In the genomic region with DNA sequence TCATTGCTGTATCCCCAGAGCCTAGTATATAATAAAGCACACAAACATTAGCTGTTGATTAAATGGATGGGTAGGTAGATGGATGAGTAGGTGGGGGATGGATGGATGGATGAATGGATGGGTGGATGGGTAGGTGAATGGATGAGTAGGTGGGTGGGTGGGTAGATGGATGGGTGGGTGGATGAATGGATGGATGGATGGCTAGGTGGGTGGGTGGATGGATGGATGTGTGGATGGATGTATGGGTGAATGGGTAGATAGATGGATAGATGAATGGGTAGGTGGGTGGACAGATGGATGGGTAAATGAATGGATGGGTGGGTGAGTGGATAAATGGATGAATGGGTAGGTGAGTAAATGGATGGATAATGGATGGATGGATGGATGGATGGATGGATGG, we compare ENCODE assay signal across 7 cellular contexts.
"Had no signal": no experiment of that assay in that cellular context is flagged by ENCODE, and none has a peak within 500 bp of the region (broad histone marks: within the 10 kb centered on the region; RNA-seq: fewer than 3 reads in every experiment).

No MANE protein-coding gene starts in this region.

- H3K4me3 ChIP-seq: GM12878 had no signal

- DNase-seq: GDM1, GF-D8 had no signal

- FAIRE-seq: G401.6, GM12878, GM12892, GM18507, GM19239 had no signal
